ENCODE assay signal across 7 cellular contexts in the genomic region with DNA sequence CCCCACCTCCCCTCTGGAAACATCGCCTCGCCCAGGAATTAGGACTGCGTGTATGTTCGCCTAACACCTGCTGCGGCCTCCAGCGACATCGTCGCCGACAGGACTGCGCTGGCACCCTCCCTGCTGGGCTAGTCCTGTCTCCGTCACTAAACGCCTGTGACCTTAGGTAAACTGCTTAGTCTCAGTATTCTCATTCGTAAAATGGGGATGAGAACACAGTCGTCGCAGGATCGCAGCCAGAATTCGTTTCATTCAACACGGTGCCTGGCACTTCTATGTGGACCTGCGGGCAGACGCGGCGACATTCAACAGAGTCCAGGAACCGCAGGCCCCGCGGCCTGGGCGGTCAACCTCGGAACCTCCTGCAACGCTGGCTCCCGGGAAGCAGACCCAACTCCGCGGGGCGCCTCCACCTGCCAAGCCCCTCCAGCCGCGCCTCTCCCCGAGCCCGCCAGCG. TPM values are rescaled to one million over a fixed set of nuclear protein-coding genes. Genes with fewer than 3 reads are reported as not detected.
DNase-seq lines count a peak whose midpoint lies in the region; ATAC-seq and TF ChIP-seq lines count a peak whose summit lies in the region.

No MANE protein-coding gene starts in this region.

- ATAC-seq in GM18499 (IDR thresholded peaks at IDR 0.05; ENCODE audit: insufficient read depth, unreplicated experiment) (peak; percentile 16), HG02678 (IDR thresholded peaks at IDR 0.05; ENCODE audit: unreplicated experiment) (peak; percentile 1), left colon (peak; percentile 63)

- no peaks in the 10 kb centered on the region for H3K27me3 Mint-ChIP-seq in chondrocyte (ENCODE audit: low read depth)

- H3K4me3 Mint-ChIP-seq in chondrocyte (ENCODE audit: unreplicated experiment) = peak overlapping the region; percentile 82

- H3K36me3 Mint-ChIP-seq in chondrocyte (ENCODE audit: low read depth) = no peaks in the 10 kb centered on the region

- DNase-seq in SHP77 (lab: John Stamatoyannopoulos, UW) (peak; percentile 24 to 67), chondrocyte (ENCODE audit: low spot score) (no peak), left colon (peak; percentile 49 to 66)
- peak; percentile 10 for DNase-seq in stimulated activated CD4-positive, alpha-beta T cell treated with anti-CD3 and anti-CD28 coated beads, Interleukin-1b, Interleukin-23, amount 100 ng/mL, for 48 hours
- DNase-seq in effector CD8-positive, alpha-beta T cell (lab: John Stamatoyannopoulos, UW) = no peak

- H3K27ac Mint-ChIP-seq in chondrocyte (ENCODE audit: unreplicated experiment) = no peak overlapping the region

- intact Hi-C loops in left colon (cut with DNase I, micrococcal nuclease) = no loop called here

- peaks cover 13% of the 10 kb centered on the region for H3K4me1 Mint-ChIP-seq in chondrocyte (ENCODE audit: low read depth)

- no peaks in the 10 kb centered on the region for H3K9me3 Mint-ChIP-seq in chondrocyte (ENCODE audit: low read depth)

- no peak for TF ChIP-seq CTCF in chondrocyte (IDR thresholded peaks at IDR 0.05)

RNA-seq across cellular contexts. Expression of a gene that starts 0.5 kb away (rescaled TPM):
- total RNA-seq in chondrocyte (14.8 to 17.7 TPM (median 17.0 TPM) in 3 replicates), left colon (100 to 1,000 TPM; 115 to 128 TPM)

RNA-seq across cellular contexts. Expression of a gene that starts 41.8 kb away (rescaled TPM):
- 5.9 to 7.0 TPM (median 6.7 TPM) in 3 replicates for total RNA-seq in chondrocyte
- 10 to 100 TPM; 12.6 to 14.8 TPM for total RNA-seq in left colon

Comparison
In these comparisons a context has a peak if more than half of its experiments do, and no peak if none do; other contexts are left out.
1. ATAC-seq: peak in every context shown above with its lines; median percentile 63 in left colon; 16 in GM18499; 1 in HG02678.
2. DNase-seq: peak in SHP77 (2 of 2), left colon (2 of 2) and stimulated activated CD4-positive, alpha-beta T cell treated with anti-CD3 and anti-CD28 coated beads, Interleukin-1b, Interleukin-23, amount 100 ng/mL, for 48 hours (single experiment); none in chondrocyte (single experiment) and effector CD8-positive, alpha-beta T cell (single experiment).